In the genomic region with DNA sequence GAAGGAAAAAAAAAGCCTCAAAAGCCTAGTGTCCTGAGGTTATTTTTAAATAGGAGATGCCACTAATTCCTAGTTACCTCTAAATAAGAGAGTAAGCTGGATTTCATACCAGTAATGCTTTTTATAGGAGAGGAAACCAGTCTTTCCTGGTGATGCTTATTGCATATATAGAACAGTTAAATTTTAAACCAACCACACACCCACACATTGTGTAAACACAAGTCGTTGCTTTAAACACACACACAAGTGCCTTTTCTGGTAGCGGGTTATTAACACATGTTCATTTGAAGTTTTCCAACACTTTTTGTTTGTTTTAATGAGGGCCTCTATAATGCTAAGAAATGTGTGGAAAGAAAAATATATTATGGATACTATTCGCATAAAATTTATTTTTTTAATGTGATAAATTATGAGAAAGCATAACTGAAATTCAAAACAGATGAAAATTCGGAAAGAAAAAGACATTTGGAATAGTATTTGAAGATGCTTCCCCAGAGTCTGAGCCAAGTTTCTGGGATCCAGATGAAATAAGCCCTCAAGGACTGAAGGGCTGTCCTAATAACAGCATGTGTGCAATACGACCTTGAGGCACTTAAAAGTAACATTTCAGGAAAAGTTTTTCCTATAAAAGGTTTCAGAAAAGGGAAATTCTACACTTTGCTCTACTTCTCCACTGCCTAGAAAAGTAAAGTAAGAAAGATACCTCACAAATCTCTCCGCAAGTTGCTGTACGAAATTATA, we compare ENCODE assay signal across 9 cellular contexts. TPM values are rescaled to one million over a fixed set of nuclear protein-coding genes. Genes with fewer than 3 reads are reported as not detected.
DNase-seq lines count a peak whose midpoint lies in the region; ATAC-seq, FAIRE-seq and TF ChIP-seq lines count a peak whose summit lies in the region.
"Had no signal": no experiment of that assay in that cellular context is flagged by ENCODE, and none has a peak within 500 bp of the region (broad histone marks: within the 10 kb centered on the region; RNA-seq: fewer than 3 reads in every experiment).

No MANE protein-coding gene starts in this region.

- no peak for TF ChIP-seq POLR2A in A549 (IDR thresholded peaks at IDR 0.05; ENCODE audit: low read length)

- no peaks in the 10 kb centered on the region; the same call in 1 of the 2 replicates for H3K27me3 Mint-ChIP-seq in HFFc6 (ENCODE audit: insufficient read depth)

- CTCF ChIA-PET in A549 (lab: Yijun Ruan, JAX), result no interaction called here

- WGBS in A549 (ENCODE audit: missing lambda C conversion rate), result 59% methylated on average over 7 of the region's 7 CpGs

- H3K9me3 Mint-ChIP-seq in HFFc6, result no peaks in the 10 kb centered on the region

- peak overlapping the region; percentile 80 for H3K27ac Mint-ChIP-seq in HFFc6

- H3K4me3 ChIP-seq in A549 (no peak overlapping the region), cardiac fibroblast (replicated peaks in 1 of 2; ENCODE audit: low read depth in 2 of 2, low read length in 2 of 2) (peak overlapping the region; percentile 83 to 92), mucosa of descending colon (peak overlapping the region; percentile 69)

- peaks cover 48% of the 10 kb centered on the region for H3K36me3 Mint-ChIP-seq in HFFc6 (ENCODE audit: low read depth)

- no peak for TF ChIP-seq RAD21 in A549 (conservative IDR thresholded peaks at IDR 0.05 in 1 of 2, IDR thresholded peaks at IDR 0.05 in 1 of 2)

- H3K4me1 ChIP-seq in A549 (peaks cover 12% of the 10 kb centered on the region; the same call in 2 of the 3 replicates), mucosa of descending colon (ENCODE audit: low read depth) (peaks cover 8% of the 10 kb centered on the region)

- intact Hi-C loops in mucosa of descending colon (cut with DNase I, micrococcal nuclease), result loop anchor here in 1 of 2 donors (10.0 kb wide), 1 partner anchor 114 kb away; no protein-coding TSS in a partner anchor

- TF ChIP-seq EP300 in A549 (IDR thresholded peaks at IDR 0.05), result no peak

- no peak for FAIRE-seq in A549 (lab: Jason Lieb, UNC)

- peaks cover 77% of the 10 kb centered on the region for H3K4me1 Mint-ChIP-seq in HFFc6 (ENCODE audit: low read depth)

- H3K27ac ChIP-seq in A549, result no peak overlapping the region

- DNase-seq in A549 (ENCODE audit: low read depth in 1 of 2, low spot score in 1 of 2), result no peak
- DNase-seq in HFFc6, result no peak
- peak in 1 of 2 donors; percentile 17 for DNase-seq in cardiac fibroblast (ENCODE audit: low read depth in 2 of 2)
- peak in 1 of 3 donors; percentile 33 for DNase-seq in mucosa of descending colon
- no peak for DNase-seq in stimulated activated CD4-positive, alpha-beta T cell treated with anti-CD3 and anti-CD28 coated beads, Interleukin-4, amount 100 ng/mL, for 24 hours
- no peak for DNase-seq in activated CD4-positive, alpha-beta T cell treated with anti-CD3 and anti-CD28 coated beads, Interleukin-2, amount 50 U/mL, for 4 hours
- DNase-seq: NK-92 treated with Interleukin-12 subunit alpha and Interleukin-12 subunit beta, amount 100 ng/mL, for 24 hours had no signal

- H3K9me3 ChIP-seq in A549 (no peaks in the 10 kb centered on the region), mucosa of descending colon (no peaks in the 10 kb centered on the region)

- POLR2A ChIA-PET in A549 (lab: Yijun Ruan, JAX), result no interaction called here

- H3K4me2 ChIP-seq in A549, result peak overlapping the region; percentile 92; the same call in 1 of the 3 replicates

- no peak for ATAC-seq in A549
- ATAC-seq in mucosa of descending colon, result peak; percentile 51
- no peak for ATAC-seq in HG03175 (IDR thresholded peaks at IDR 0.05; ENCODE audit: unreplicated experiment)
- no peak for ATAC-seq in GM18870 (IDR thresholded peaks at IDR 0.05; ENCODE audit: unreplicated experiment)

- no peak for TF ChIP-seq CTCF in A549 (IDR thresholded peaks at IDR 0.05)
- no peak for TF ChIP-seq CTCF in HFFc6 (IDR thresholded peaks at IDR 0.05)
- TF ChIP-seq CTCF in cardiac fibroblast (IDR thresholded peaks at IDR 0.05; ENCODE audit: low read depth, low read length), result no peak
- no peak for TF ChIP-seq CTCF in mucosa of descending colon (IDR thresholded peaks at IDR 0.05)

- peak overlapping the region; percentile 92 for H3K4me3 Mint-ChIP-seq in HFFc6

- no peaks in the 10 kb centered on the region for H3K36me3 ChIP-seq in mucosa of descending colon (ENCODE audit: low read depth)

TF ChIP-seq in A549, 52 proteins besides CTCF, POLR2A, EP300 and RAD21:
- TF ChIP-seq JUN (IDR thresholded peaks at IDR 0.05) (no peak), RARB (CRISPR knock-in tag; IDR thresholded peaks at IDR 0.05) (no peak), ZC3H11A (IDR thresholded peaks at IDR 0.05) (no peak), ZFP36 (IDR thresholded peaks at IDR 0.05; ENCODE audit: borderline replicate concordance, partially characterized antibody) (no peak), KDM5A (IDR thresholded peaks at IDR 0.05) (no peak), MYC (IDR thresholded peaks at IDR 0.05; ENCODE audit: borderline replicate concordance, low read length) (no peak), RFX5 (IDR thresholded peaks at IDR 0.05) (no peak), ZNF302 (CRISPR knock-in tag; IDR thresholded peaks at IDR 0.05) (no peak), HEYL (CRISPR knock-in tag; IDR thresholded peaks at IDR 0.05) (no peak), SMC3 (IDR thresholded peaks at IDR 0.05) (no peak), CHD4 (IDR thresholded peaks at IDR 0.05; ENCODE audit: borderline replicate concordance) (no peak), MAZ (IDR thresholded peaks at IDR 0.05; ENCODE audit: borderline replicate concordance, low read depth, low read length) (no peak)
- TF ChIP-seq, protein P1, sequence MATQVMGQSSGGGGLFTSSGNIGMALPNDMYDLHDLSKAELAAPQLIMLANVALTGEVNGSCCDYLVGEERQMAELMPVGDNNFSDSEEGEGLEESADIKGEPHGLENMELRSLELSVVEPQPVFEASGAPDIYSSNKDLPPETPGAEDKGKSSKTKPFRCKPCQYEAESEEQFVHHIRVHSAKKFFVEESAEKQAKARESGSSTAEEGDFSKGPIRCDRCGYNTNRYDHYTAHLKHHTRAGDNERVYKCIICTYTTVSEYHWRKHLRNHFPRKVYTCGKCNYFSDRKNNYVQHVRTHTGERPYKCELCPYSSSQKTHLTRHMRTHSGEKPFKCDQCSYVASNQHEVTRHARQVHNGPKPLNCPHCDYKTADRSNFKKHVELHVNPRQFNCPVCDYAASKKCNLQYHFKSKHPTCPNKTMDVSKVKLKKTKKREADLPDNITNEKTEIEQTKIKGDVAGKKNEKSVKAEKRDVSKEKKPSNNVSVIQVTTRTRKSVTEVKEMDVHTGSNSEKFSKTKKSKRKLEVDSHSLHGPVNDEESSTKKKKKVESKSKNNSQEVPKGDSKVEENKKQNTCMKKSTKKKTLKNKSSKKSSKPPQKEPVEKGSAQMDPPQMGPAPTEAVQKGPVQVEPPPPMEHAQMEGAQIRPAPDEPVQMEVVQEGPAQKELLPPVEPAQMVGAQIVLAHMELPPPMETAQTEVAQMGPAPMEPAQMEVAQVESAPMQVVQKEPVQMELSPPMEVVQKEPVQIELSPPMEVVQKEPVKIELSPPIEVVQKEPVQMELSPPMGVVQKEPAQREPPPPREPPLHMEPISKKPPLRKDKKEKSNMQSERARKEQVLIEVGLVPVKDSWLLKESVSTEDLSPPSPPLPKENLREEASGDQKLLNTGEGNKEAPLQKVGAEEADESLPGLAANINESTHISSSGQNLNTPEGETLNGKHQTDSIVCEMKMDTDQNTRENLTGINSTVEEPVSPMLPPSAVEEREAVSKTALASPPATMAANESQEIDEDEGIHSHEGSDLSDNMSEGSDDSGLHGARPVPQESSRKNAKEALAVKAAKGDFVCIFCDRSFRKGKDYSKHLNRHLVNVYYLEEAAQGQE (IDR thresholded peaks at IDR 0.05), result no peak
- TF ChIP-seq, protein P2, sequence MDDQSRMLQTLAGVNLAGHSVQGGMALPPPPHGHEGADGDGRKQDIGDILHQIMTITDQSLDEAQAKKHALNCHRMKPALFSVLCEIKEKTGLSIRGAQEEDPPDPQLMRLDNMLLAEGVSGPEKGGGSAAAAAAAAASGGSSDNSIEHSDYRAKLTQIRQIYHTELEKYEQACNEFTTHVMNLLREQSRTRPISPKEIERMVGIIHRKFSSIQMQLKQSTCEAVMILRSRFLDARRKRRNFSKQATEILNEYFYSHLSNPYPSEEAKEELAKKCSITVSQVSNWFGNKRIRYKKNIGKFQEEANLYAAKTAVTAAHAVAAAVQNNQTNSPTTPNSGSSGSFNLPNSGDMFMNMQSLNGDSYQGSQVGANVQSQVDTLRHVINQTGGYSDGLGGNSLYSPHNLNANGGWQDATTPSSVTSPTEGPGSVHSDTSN (IDR thresholded peaks at IDR 0.05), result no peak
- TF ChIP-seq, protein P3, sequence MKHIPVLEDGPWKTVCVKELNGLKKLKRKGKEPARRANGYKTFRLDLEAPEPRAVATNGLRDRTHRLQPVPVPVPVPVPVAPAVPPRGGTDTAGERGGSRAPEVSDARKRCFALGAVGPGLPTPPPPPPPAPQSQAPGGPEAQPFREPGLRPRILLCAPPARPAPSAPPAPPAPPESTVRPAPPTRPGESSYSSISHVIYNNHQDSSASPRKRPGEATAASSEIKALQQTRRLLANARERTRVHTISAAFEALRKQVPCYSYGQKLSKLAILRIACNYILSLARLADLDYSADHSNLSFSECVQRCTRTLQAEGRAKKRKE (CRISPR knock-in tag; IDR thresholded peaks at IDR 0.05; ENCODE audit: low read depth), result no peak
- TF ChIP-seq, protein P4, sequence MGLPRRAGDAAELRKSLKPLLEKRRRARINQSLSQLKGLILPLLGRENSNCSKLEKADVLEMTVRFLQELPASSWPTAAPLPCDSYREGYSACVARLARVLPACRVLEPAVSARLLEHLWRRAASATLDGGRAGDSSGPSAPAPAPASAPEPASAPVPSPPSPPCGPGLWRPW (IDR thresholded peaks at IDR 0.05), result no peak
- TF ChIP-seq, protein P5, sequence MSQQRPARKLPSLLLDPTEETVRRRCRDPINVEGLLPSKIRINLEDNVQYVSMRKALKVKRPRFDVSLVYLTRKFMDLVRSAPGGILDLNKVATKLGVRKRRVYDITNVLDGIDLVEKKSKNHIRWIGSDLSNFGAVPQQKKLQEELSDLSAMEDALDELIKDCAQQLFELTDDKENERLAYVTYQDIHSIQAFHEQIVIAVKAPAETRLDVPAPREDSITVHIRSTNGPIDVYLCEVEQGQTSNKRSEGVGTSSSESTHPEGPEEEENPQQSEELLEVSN (IDR thresholded peaks at IDR 0.05; ENCODE audit: borderline replicate concordance, low read depth), result no peak

RNA-seq across cellular contexts. Expression of a gene that starts 2.0 kb away (rescaled TPM):
- polyA plus RNA-seq in A549 (2011; rRNA removed), result 3.0 and 3.7 TPM in 2 replicates
- polyA plus RNA-seq in A549 (2012; cell fraction: cytosol; rRNA removed), result 0.16 and 0.17 TPM in 2 replicates
- 0.14 and 0.45 TPM in 2 replicates for polyA plus RNA-seq in A549 (2012; cell fraction: nucleus; rRNA removed)
- 1.8 to 2.3 TPM (median 2.0 TPM) in 3 replicates for polyA plus RNA-seq in A549 (2017; fragmentation: RNase III; extraction: RNeasy Plus Mini Kit Qiagen cat#74134 plus additional on column Dnase treatment)
- 0.95 and 1.1 TPM in 2 replicates for polyA minus RNA-seq in A549 (2011; rRNA and poly(A)+ RNA removed)
- total RNA-seq in HFFc6 (2021; fragmentation: NEBNext Ultra II Directional; extraction: Animal tissue kit (Norgen Biotek cat#: 25700)), result 100 to 1,000 TPM; 137 to 198 (median 144) TPM
- total RNA-seq in mucosa of descending colon, result 100 to 1,000 TPM in 2 of 3 donors, 10 to 100 TPM in 1; 83.2 to 276 (median 120) TPM
